1 cellular context compared by ENCODE assay signal in the genomic region with DNA sequence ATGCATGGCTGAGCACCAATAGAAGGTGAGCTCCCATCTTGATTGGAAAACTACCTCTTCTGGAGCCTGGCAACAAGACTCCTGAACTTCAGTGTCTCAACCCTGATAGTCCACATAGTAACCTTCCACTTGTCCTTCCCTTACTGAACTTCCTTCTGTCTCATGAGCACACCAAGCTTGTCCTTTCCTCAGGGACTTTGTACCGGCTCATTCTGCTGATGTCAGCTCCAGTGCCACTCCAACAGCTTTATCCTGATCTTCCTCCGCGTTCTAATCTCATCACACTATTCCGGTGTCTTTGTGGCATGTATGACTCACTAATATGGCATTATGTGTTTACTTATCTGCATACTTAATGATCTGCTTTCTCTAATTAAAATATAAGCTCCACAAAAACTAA.
TF ChIP-seq lines count a peak whose summit lies in the region.

No MANE protein-coding gene starts in this region.

TF ChIP-seq in GM23338, 12 proteins besides CTCF, POLR2A, EP300 and RAD21:
- TF ChIP-seq, protein P1, sequence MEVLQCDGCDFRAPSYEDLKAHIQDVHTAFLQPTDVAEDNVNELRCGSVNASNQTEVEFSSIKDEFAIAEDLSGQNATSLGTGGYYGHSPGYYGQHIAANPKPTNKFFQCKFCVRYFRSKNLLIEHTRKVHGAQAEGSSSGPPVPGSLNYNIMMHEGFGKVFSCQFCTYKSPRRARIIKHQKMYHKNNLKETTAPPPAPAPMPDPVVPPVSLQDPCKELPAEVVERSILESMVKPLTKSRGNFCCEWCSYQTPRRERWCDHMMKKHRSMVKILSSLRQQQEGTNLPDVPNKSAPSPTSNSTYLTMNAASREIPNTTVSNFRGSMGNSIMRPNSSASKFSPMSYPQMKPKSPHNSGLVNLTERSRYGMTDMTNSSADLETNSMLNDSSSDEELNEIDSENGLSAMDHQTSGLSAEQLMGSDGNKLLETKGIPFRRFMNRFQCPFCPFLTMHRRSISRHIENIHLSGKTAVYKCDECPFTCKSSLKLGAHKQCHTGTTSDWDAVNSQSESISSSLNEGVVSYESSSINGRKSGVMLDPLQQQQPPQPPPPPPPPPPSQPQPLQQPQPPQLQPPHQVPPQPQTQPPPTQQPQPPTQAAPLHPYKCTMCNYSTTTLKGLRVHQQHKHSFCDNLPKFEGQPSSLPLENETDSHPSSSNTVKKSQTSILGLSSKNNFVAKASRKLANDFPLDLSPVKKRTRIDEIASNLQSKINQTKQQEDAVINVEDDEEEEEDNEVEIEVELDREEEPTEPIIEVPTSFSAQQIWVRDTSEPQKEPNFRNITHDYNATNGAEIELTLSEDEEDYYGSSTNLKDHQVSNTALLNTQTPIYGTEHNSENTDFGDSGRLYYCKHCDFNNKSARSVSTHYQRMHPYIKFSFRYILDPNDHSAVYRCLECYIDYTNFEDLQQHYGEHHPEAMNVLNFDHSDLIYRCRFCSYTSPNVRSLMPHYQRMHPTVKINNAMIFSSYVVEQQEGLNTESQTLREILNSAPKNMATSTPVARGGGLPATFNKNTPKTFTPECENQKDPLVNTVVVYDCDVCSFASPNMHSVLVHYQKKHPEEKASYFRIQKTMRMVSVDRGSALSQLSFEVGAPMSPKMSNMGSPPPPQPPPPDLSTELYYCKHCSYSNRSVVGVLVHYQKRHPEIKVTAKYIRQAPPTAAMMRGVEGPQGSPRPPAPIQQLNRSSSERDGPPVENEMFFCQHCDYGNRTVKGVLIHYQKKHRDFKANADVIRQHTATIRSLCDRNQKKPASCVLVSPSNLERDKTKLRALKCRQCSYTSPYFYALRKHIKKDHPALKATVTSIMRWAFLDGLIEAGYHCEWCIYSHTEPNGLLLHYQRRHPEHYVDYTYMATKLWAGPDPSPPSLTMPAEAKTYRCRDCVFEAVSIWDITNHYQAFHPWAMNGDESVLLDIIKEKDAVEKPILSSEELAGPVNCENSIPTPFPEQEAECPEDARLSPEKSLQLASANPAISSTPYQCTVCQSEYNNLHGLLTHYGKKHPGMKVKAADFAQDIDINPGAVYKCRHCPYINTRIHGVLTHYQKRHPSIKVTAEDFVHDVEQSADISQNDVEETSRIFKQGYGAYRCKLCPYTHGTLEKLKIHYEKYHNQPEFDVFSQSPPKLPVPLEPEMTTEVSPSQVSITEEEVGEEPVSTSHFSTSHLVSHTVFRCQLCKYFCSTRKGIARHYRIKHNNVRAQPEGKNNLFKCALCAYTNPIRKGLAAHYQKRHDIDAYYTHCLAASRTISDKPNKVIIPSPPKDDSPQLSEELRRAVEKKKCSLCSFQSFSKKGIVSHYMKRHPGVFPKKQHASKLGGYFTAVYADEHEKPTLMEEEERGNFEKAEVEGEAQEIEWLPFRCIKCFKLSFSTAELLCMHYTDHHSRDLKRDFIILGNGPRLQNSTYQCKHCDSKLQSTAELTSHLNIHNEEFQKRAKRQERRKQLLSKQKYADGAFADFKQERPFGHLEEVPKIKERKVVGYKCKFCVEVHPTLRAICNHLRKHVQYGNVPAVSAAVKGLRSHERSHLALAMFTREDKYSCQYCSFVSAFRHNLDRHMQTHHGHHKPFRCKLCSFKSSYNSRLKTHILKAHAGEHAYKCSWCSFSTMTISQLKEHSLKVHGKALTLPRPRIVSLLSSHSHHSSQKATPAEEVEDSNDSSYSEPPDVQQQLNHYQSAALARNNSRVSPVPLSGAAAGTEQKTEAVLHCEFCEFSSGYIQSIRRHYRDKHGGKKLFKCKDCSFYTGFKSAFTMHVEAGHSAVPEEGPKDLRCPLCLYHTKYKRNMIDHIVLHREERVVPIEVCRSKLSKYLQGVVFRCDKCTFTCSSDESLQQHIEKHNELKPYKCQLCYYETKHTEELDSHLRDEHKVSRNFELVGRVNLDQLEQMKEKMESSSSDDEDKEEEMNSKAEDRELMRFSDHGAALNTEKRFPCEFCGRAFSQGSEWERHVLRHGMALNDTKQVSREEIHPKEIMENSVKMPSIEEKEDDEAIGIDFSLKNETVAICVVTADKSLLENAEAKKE (CRISPR knock-in tag; IDR thresholded peaks at IDR 0.05), result no peak
- TF ChIP-seq EZH2 (IDR thresholded peaks at IDR 0.05; ENCODE audit: low read depth, unreplicated experiment) (no peak), NANOG (IDR thresholded peaks at IDR 0.05; ENCODE audit: borderline replicate concordance) (no peak), JUNB (IDR thresholded peaks at IDR 0.05; ENCODE audit: unreplicated experiment) (no peak), CREB1 (CRISPR knock-in tag; IDR thresholded peaks at IDR 0.05; ENCODE audit: low read depth) (no peak), POLR2AphosphoS5 (IDR thresholded peaks at IDR 0.05; ENCODE audit: low read depth) (no peak), STAT1 (IDR thresholded peaks at IDR 0.05; ENCODE audit: unreplicated experiment) (no peak), EZH2phosphoT487 (IDR thresholded peaks at IDR 0.05; ENCODE audit: unreplicated experiment) (no peak)
- TF ChIP-seq, protein P2, sequence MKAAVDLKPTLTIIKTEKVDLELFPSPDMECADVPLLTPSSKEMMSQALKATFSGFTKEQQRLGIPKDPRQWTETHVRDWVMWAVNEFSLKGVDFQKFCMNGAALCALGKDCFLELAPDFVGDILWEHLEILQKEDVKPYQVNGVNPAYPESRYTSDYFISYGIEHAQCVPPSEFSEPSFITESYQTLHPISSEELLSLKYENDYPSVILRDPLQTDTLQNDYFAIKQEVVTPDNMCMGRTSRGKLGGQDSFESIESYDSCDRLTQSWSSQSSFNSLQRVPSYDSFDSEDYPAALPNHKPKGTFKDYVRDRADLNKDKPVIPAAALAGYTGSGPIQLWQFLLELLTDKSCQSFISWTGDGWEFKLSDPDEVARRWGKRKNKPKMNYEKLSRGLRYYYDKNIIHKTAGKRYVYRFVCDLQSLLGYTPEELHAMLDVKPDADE (IDR thresholded peaks at IDR 0.05), result no peak
- TF ChIP-seq, protein P3, sequence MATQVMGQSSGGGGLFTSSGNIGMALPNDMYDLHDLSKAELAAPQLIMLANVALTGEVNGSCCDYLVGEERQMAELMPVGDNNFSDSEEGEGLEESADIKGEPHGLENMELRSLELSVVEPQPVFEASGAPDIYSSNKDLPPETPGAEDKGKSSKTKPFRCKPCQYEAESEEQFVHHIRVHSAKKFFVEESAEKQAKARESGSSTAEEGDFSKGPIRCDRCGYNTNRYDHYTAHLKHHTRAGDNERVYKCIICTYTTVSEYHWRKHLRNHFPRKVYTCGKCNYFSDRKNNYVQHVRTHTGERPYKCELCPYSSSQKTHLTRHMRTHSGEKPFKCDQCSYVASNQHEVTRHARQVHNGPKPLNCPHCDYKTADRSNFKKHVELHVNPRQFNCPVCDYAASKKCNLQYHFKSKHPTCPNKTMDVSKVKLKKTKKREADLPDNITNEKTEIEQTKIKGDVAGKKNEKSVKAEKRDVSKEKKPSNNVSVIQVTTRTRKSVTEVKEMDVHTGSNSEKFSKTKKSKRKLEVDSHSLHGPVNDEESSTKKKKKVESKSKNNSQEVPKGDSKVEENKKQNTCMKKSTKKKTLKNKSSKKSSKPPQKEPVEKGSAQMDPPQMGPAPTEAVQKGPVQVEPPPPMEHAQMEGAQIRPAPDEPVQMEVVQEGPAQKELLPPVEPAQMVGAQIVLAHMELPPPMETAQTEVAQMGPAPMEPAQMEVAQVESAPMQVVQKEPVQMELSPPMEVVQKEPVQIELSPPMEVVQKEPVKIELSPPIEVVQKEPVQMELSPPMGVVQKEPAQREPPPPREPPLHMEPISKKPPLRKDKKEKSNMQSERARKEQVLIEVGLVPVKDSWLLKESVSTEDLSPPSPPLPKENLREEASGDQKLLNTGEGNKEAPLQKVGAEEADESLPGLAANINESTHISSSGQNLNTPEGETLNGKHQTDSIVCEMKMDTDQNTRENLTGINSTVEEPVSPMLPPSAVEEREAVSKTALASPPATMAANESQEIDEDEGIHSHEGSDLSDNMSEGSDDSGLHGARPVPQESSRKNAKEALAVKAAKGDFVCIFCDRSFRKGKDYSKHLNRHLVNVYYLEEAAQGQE (IDR thresholded peaks at IDR 0.05; ENCODE audit: unreplicated experiment), result no peak
